8 cellular contexts compared by ENCODE assay signal in the genomic region with DNA sequence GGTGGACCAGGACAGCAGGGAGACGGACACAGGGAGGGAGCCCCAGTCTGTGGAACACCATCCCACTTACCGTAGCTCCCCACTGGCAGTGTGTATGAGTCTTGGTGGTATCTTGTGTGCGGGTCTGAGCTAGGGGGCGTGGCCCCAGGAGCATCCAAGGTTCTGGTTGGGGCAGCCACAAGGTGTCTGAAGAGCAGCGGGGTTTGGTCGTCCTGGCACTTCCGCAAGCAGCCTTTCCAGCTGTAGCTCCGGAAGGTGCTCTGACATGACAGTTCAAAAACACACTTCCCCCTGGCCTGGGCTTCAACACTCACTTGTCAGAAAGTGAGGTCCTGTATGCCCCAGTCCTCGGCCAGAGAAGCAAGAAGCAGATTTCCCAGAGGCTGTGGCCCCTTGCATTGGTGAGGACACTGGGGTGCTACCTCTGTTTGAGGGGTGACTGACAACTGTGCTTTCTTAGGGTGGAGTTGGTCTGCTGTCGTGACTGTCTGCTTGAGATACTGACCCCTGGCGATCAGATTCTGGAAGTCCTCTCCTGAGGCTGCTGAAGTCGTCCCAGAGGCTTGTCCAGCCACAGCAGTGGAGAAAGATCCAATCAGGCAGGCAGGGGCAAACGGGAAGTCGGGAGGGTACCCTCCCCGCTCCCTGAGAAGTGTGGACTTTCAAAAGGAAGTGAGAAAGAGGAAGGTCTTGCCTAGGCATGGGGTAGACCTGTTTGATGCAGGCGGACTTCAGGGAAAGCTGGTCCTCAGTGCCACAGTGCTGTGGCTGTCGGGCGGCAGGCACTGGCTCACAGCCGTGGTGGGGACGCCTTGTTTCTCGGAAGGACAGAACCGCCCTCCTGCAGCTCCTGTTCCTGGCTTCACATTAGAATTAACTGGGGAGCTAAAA. TPM values are rescaled to one million over a fixed set of nuclear protein-coding genes. Genes with fewer than 3 reads are reported as not detected.
A peak's percentile ranks its signal among the peaks of the same experiment; 100 is the strongest.
DNase-seq lines count a peak whose midpoint lies in the region; ATAC-seq and TF ChIP-seq lines count a peak whose summit lies in the region.

No MANE protein-coding gene starts in this region.

- no peak overlapping the region for H3K9ac ChIP-seq in colonic mucosa (ENCODE audit: low read depth in 2 of 2, low read length in 2 of 2)

- H3K36me3 ChIP-seq in colonic mucosa: no peaks in the 10 kb centered on the region
- H3K36me3 ChIP-seq in left lung: no peaks in the 10 kb centered on the region

- H3K9me3 Mint-ChIP-seq in T-helper 1 cell treated with Interleukin-12 subunit alpha and Interleukin-12 subunit beta and Interleukin-4 antibody, amounts not matched to agents 30 μg/mL and 1 μg/mL, for 36 hours: no peaks in the 10 kb centered on the region
- H3K9me3 Mint-ChIP-seq in stimulated activated naive CD8-positive, alpha-beta T cell treated with anti-CD3 and anti-CD28 coated beads, Interleukin-15, Interleukin-2, amounts not matched to agents 100 ng/mL and 50 ng/mL, for 24 hours: no peaks in the 10 kb centered on the region

- DNase-seq in Caki2 (ENCODE audit: low read depth): peak; percentile 48
- peak; percentile 62 for DNase-seq in colonic mucosa
- DNase-seq in left lung: peak; percentile 83 to 86
- DNase-seq in COLO829 (ENCODE audit: low spot score): no peak

- H3K4me3 Mint-ChIP-seq in T-helper 1 cell treated with Interleukin-12 subunit alpha and Interleukin-12 subunit beta and Interleukin-4 antibody, amounts not matched to agents 30 μg/mL and 1 μg/mL, for 36 hours: peak overlapping the region; percentile 63
- H3K4me3 Mint-ChIP-seq in stimulated activated naive CD8-positive, alpha-beta T cell treated with anti-CD3 and anti-CD28 coated beads, Interleukin-15, Interleukin-2, amounts not matched to agents 100 ng/mL and 50 ng/mL, for 24 hours: peak overlapping the region; percentile 42

- peaks cover 27% of the 10 kb centered on the region for H3K36me3 Mint-ChIP-seq in T-helper 1 cell treated with Interleukin-12 subunit alpha and Interleukin-12 subunit beta and Interleukin-4 antibody, amounts not matched to agents 30 μg/mL and 1 μg/mL, for 36 hours (ENCODE audit: low read depth)
- H3K36me3 Mint-ChIP-seq in stimulated activated naive CD8-positive, alpha-beta T cell treated with anti-CD3 and anti-CD28 coated beads, Interleukin-15, Interleukin-2, amounts not matched to agents 100 ng/mL and 50 ng/mL, for 24 hours (ENCODE audit: low read depth): peaks cover 28% of the 10 kb centered on the region

- ATAC-seq in GM19328 (IDR thresholded peaks at IDR 0.05; ENCODE audit: unreplicated experiment): peak; percentile 79
- peak; percentile 74 for ATAC-seq in HG03342 (IDR thresholded peaks at IDR 0.05; ENCODE audit: unreplicated experiment)
- peak; percentile 92 for ATAC-seq in left lung

- peak overlapping the region; percentile 34 for H3K27ac ChIP-seq in colonic mucosa
- H3K27ac ChIP-seq in left lung: peak overlapping the region; percentile 33 to 95

- no peaks in the 10 kb centered on the region for H3K9me3 ChIP-seq in colonic mucosa
- no peaks in the 10 kb centered on the region for H3K9me3 ChIP-seq in left lung

- H3K27ac Mint-ChIP-seq in T-helper 1 cell treated with Interleukin-12 subunit alpha and Interleukin-12 subunit beta and Interleukin-4 antibody, amounts not matched to agents 30 μg/mL and 1 μg/mL, for 36 hours: peak overlapping the region; percentile 76
- peak overlapping the region; percentile 76 for H3K27ac Mint-ChIP-seq in stimulated activated naive CD8-positive, alpha-beta T cell treated with anti-CD3 and anti-CD28 coated beads, Interleukin-15, Interleukin-2, amounts not matched to agents 100 ng/mL and 50 ng/mL, for 24 hours

- no peaks in the 10 kb centered on the region for H3K27me3 Mint-ChIP-seq in T-helper 1 cell treated with Interleukin-12 subunit alpha and Interleukin-12 subunit beta and Interleukin-4 antibody, amounts not matched to agents 30 μg/mL and 1 μg/mL, for 36 hours (ENCODE audit: low read depth)
- H3K27me3 Mint-ChIP-seq in stimulated activated naive CD8-positive, alpha-beta T cell treated with anti-CD3 and anti-CD28 coated beads, Interleukin-15, Interleukin-2, amounts not matched to agents 100 ng/mL and 50 ng/mL, for 24 hours: no peaks in the 10 kb centered on the region

- TF ChIP-seq CTCF in colonic mucosa (IDR thresholded peaks at IDR 0.05) (peak; percentile 55), left lung (IDR thresholded peaks at IDR 0.05) (peak; percentile 44 to 73)

- no peaks in the 10 kb centered on the region for H3K4me1 ChIP-seq in colonic mucosa
- H3K4me1 ChIP-seq in left lung: peaks cover 7 to 73% of the 10 kb centered on the region in 2 donors

- no peak overlapping the region for H3K4me3 ChIP-seq in colonic mucosa
- H3K4me3 ChIP-seq in left lung: peak overlapping the region in 1 of 2 donors; percentile 26

- H3K4me1 Mint-ChIP-seq in T-helper 1 cell treated with Interleukin-12 subunit alpha and Interleukin-12 subunit beta and Interleukin-4 antibody, amounts not matched to agents 30 μg/mL and 1 μg/mL, for 36 hours (ENCODE audit: low read depth): peaks cover 50% of the 10 kb centered on the region
- H3K4me1 Mint-ChIP-seq in stimulated activated naive CD8-positive, alpha-beta T cell treated with anti-CD3 and anti-CD28 coated beads, Interleukin-15, Interleukin-2, amounts not matched to agents 100 ng/mL and 50 ng/mL, for 24 hours (ENCODE audit: low read depth): peaks cover 57% of the 10 kb centered on the region

- in situ Hi-C loops in Caki2 (cut with HindIII; ENCODE audit: low pct_unique_long_range_greater_than_20kb, low sequenced_read_pairs): no loop called here

- intact Hi-C loops in colonic mucosa (cut with DNase I) (loop anchor here (5.0 kb wide), 1 partner anchor 39 kb away; no protein-coding TSS in a partner anchor), left lung (cut with DNase I) (no loop called here)

- H3K27me3 ChIP-seq in colonic mucosa: no peaks in the 10 kb centered on the region
- H3K27me3 ChIP-seq in left lung: no peaks in the 10 kb centered on the region

RNA-seq across cellular contexts. Expression of a gene that starts 51.4 kb away (rescaled TPM):
- 40.8 and 58.2 TPM in 2 replicates for total RNA-seq in Caki2 (2014; rRNA removed; shearing (Covaris generic); ENCODE audit: low replicate concordance)
- total RNA-seq in colonic mucosa: 10 to 100 TPM; 23.4 to 70.7 TPM
- total RNA-seq in left lung: 100 to 1,000 TPM in 1 of 2 donors, 10 to 100 TPM in 1; 41.8 to 120 TPM
